In genomic region chr9:131122158-131122557, GRCh38 we compare ENCODE assay signal across 22 cellular contexts. TPM values are rescaled to one million over a fixed set of nuclear protein-coding genes. Genes with fewer than 3 reads are reported as not detected.
DNase-seq lines count a peak whose midpoint lies in the region; ATAC-seq, FAIRE-seq and TF ChIP-seq lines count a peak whose summit lies in the region.
"Had no signal": no experiment of that assay in that cellular context is flagged by ENCODE, and none has a peak within 500 bp of the region (broad histone marks: within the 10 kb centered on the region; RNA-seq: fewer than 3 reads in every experiment).

No MANE protein-coding gene starts in this region.

- no peaks in the 10 kb centered on the region for H3K9me3 ChIP-seq in kidney (ENCODE audit: control insufficient read depth in 1 of 2, low read length in 2 of 2)

- H3K9me3 Mint-ChIP-seq in nephron progenitor cell (no peaks in the 10 kb centered on the region), mesothelial cell of epicardium (no peaks in the 10 kb centered on the region)
- H3K9me3 Mint-ChIP-seq: CD8-positive, alpha-beta T cell; HFFc6 had no signal

- H3K4me3 Mint-ChIP-seq in nephron progenitor cell (no peak overlapping the region), mesothelial cell of epicardium (no peak overlapping the region)
- H3K4me3 Mint-ChIP-seq: CD8-positive, alpha-beta T cell; HFFc6 had no signal

- H3K4me1 Mint-ChIP-seq in nephron progenitor cell: peaks cover 19% of the 10 kb centered on the region
- H3K4me1 Mint-ChIP-seq in mesothelial cell of epicardium: peaks cover 14% of the 10 kb centered on the region

- FAIRE-seq in kidney (lab: Jason Lieb, UNC) (peak; percentile 32), HTR-8/SVneo (lab: Jason Lieb, UNC) (no peak)
- FAIRE-seq: H1 had no signal

- H3K36me3 Mint-ChIP-seq in nephron progenitor cell (ENCODE audit: low read depth) (peaks cover 30% of the 10 kb centered on the region), mesothelial cell of epicardium (no peaks in the 10 kb centered on the region)

- TF ChIP-seq CTCF in kidney (IDR thresholded peaks at IDR 0.05; ENCODE audit: borderline replicate concordance, extremely low read depth, insufficient read depth) (no peak), nephron progenitor cell (IDR thresholded peaks at IDR 0.05) (no peak), mesothelial cell of epicardium (IDR thresholded peaks at IDR 0.05; ENCODE audit: unreplicated experiment) (no peak)

- H3K27me3 Mint-ChIP-seq in nephron progenitor cell (ENCODE audit: low read depth, poor library complexity): no peaks in the 10 kb centered on the region
- no peaks in the 10 kb centered on the region for H3K27me3 Mint-ChIP-seq in mesothelial cell of epicardium (ENCODE audit: low read depth)

- peak overlapping the region; percentile 85 for H3K27ac Mint-ChIP-seq in nephron progenitor cell
- H3K27ac Mint-ChIP-seq in mesothelial cell of epicardium: no peak overlapping the region
- H3K27ac Mint-ChIP-seq: CD8-positive, alpha-beta T cell; HFFc6 had no signal

- H3K36me3 ChIP-seq in kidney (ENCODE audit: control insufficient read depth in 1 of 2, insufficient read depth in 2 of 2, low read length in 2 of 2): peaks cover 7 to 34% of the 10 kb centered on the region in 2 donors

- DNase-seq in DMS53 (lab: John Stamatoyannopoulos, UW) (peak; percentile 21), DMS53 treated with DMSO at 0.1 percent for 48 hours (lab: John Stamatoyannopoulos, UW; ENCODE audit: unreplicated experiment) (no peak), HK-2 (ENCODE audit: unreplicated experiment) (peak; percentile 69), kidney (no peak), nephron progenitor cell (no peak), HTR-8/SVneo (ENCODE audit: insufficient read length, low spot score) (no peak), mesothelial cell of epicardium (ENCODE audit: low spot score in 2 of 2, unreplicated experiment in 2 of 2) (no peak)
- DNase-seq: CD8-positive, alpha-beta T cell; DMS 273 treated with DMSO at 0.1 percent for 48 hours; EL; HFFc6; IMR-90; Kasumi-1; MM.1S; NCI-H1092 treated with DMSO at 0.1 percent for 48 hours; NCI-H2081 treated with DMSO at 0.1 percent for 48 hours; NCI-H510A treated with DMSO at 0.1 percent for 48 hours; NCI-H82 had no signal

- intact Hi-C loops in kidney (cut with DNase I): no loop called here

- H3K4me1 ChIP-seq in kidney (ENCODE audit: control insufficient read depth in 1 of 2, insufficient read depth in 1 of 2, low read depth in 1 of 2, low read length in 2 of 2): peaks cover 28 to 30% of the 10 kb centered on the region in 2 donors

- ATAC-seq in HG03159 (IDR thresholded peaks at IDR 0.05; ENCODE audit: unreplicated experiment): no peak
- ATAC-seq: CD8-positive, alpha-beta T cell; PC-3 had no signal

- H3K27ac ChIP-seq in kidney (ENCODE audit: low read depth in 2 of 2, low read length in 2 of 2): peak overlapping the region; percentile 93 to 97
- H3K27ac ChIP-seq: 22Rv1 had no signal

- peak overlapping the region in 1 of 2 donors; percentile 53 for H3K9ac ChIP-seq in kidney (ENCODE audit: low read length in 2 of 2)

- H3K4me3 ChIP-seq in kidney (ENCODE audit: low read length in 2 of 2): peak overlapping the region in 1 of 2 donors; percentile 9

RNA-seq across cellular contexts. Expression of gene NUP214, which starts 3.2 kb away (rescaled TPM):
- total RNA-seq in kidney (75.3 TPM), mesothelial cell of epicardium (65.6 to 69.6 TPM (median 69.4 TPM) in 3 replicates)
- 28.4 TPM for polyA plus RNA-seq in kidney (ENCODE audit: insufficient read depth, low read depth, low replicate concordance)

RNA-seq across cellular contexts. Expression of gene AIF1L, which starts 25.8 kb away (rescaled TPM):
- total RNA-seq in kidney (397 TPM), mesothelial cell of epicardium (20.0 to 23.1 TPM (median 20.6 TPM) in 3 replicates)
- polyA plus RNA-seq in kidney (ENCODE audit: insufficient read depth, low read depth, low replicate concordance): 439 TPM
- total RNA-seq: CD8-positive, alpha-beta T cell had no signal

Comparison
In these comparisons a context has a peak if more than half of its experiments do, and no peak if none do; other contexts are left out.
1. DNase-seq: peak in DMS53 (single experiment) and HK-2 (single experiment); none in DMS53 treated with DMSO at 0.1 percent for 48 hours (single experiment), kidney (single experiment), nephron progenitor cell (single experiment), HTR-8/SVneo (single experiment) and mesothelial cell of epicardium (0 of 2).
2. RNA of gene AIF1L, which starts 25.8 kb away (total RNA-seq): 397 TPM in kidney (single experiment); 20.0 to 23.1 TPM in mesothelial cell of epicardium; every median in the first group is over 10 times any median in the second.